ENCODE assay signal across 27 cellular contexts in genomic region chr4:100906973-100907372, GRCh38.
"Had no signal": no experiment of that assay in that cellular context is flagged by ENCODE, and none has a peak within 500 bp of the region (broad histone marks: within the 10 kb centered on the region; RNA-seq: fewer than 3 reads in every experiment).

No MANE protein-coding gene starts in this region.

- H3K79me2 ChIP-seq: parathyroid adenoma had no signal

- H3K36me3 ChIP-seq: neural progenitor cell, ovary, spleen, suprapubic skin, tibial artery, transverse colon, upper lobe of right lung, uterus had no signal

- H3K9ac ChIP-seq: neural progenitor cell, parathyroid adenoma had no signal

- H2AFZ ChIP-seq: neural progenitor cell, parathyroid adenoma had no signal

- H3K4me1 ChIP-seq: neural progenitor cell, parathyroid adenoma, psoas muscle, spleen, suprapubic skin, testis, transverse colon, upper lobe of right lung, uterus had no signal

- H3K27me3 ChIP-seq: neural progenitor cell, ovary, spleen, suprapubic skin, testis, tibial artery, transverse colon, upper lobe of right lung, uterus had no signal

- H3K4me2 ChIP-seq: neural progenitor cell, smooth muscle cell had no signal

- ATAC-seq: natural killer cell; psoas muscle; right cardiac atrium; stimulated activated memory B cell treated with anti-CD40 and anti-IgM and Interleukin-4, amounts not matched to agents 10 μg/mL and 1 μg/mL and 100 μg/mL, for 72 hours; stimulated activated naive CD8-positive, alpha-beta T cell treated with anti-CD3 and anti-CD28 coated beads, Interleukin-15, amount 100 ng/mL, for 72 hours; stimulated activated naive CD8-positive, alpha-beta T cell treated with anti-CD3 and anti-CD28 coated beads, Interleukin-15, Interleukin-2, amounts not matched to agents 100 U/mL and 50 U/mL, for 24 hours; upper lobe of right lung had no signal

- H3K9me3 ChIP-seq: ovary, psoas muscle, spleen, suprapubic skin, testis, tibial artery, transverse colon, upper lobe of right lung, uterus had no signal

- H3K27ac ChIP-seq: neural progenitor cell, ovary, parathyroid adenoma, psoas muscle, skin epidermis, spleen, suprapubic skin, testis, tibial artery, transverse colon, upper lobe of right lung, uterus had no signal

- DNase-seq: natural killer cell; occipital lobe; ovary; posterior cingulate gyrus; psoas muscle; right cardiac atrium; spleen; stimulated activated CD4-positive, alpha-beta T cell treated with anti-CD3 and anti-CD28 coated beads, Interleukin-12 subunit alpha, Interleukin-12 subunit beta, amount 100 ng/mL, for 4 hours; stimulated activated CD4-positive, alpha-beta T cell treated with anti-CD3 and anti-CD28 coated beads, Interleukin-1b, Interleukin-23, amount 100 ng/mL, for 48 hours; stimulated activated CD4-positive, alpha-beta T cell treated with anti-CD3 and anti-CD28 coated beads, Interleukin-4, amount 100 ng/mL, for 1 hour; stimulated activated CD4-positive, alpha-beta T cell treated with anti-CD3 and anti-CD28 coated beads, Interleukin-4, amount 100 ng/mL, for 4 hours; stimulated activated CD8-positive, alpha-beta memory T cell treated with anti-CD3 and anti-CD28 coated beads, Interleukin-4, amount 100 ng/mL, for 48 hours; stimulated activated naive CD4-positive, alpha-beta T cell; stimulated activated naive CD8-positive, alpha-beta T cell treated with anti-CD3 and anti-CD28 coated beads, Interleukin-15, amount 100 ng/mL, for 72 hours; stimulated activated naive CD8-positive, alpha-beta T cell treated with anti-CD3 and anti-CD28 coated beads, Interleukin-15, Interleukin-2, amounts not matched to agents 100 U/mL and 50 U/mL, for 24 hours; substantia nigra; testis; tibial artery; transverse colon; upper lobe of right lung; uterus had no signal

- H3K4me3 ChIP-seq: neural progenitor cell, ovary, psoas muscle, skin epidermis, smooth muscle cell, spleen, suprapubic skin, testis, tibial artery, transverse colon, upper lobe of right lung, uterus had no signal
